ENCODE assay signal across 15 cellular contexts in the genomic region with DNA sequence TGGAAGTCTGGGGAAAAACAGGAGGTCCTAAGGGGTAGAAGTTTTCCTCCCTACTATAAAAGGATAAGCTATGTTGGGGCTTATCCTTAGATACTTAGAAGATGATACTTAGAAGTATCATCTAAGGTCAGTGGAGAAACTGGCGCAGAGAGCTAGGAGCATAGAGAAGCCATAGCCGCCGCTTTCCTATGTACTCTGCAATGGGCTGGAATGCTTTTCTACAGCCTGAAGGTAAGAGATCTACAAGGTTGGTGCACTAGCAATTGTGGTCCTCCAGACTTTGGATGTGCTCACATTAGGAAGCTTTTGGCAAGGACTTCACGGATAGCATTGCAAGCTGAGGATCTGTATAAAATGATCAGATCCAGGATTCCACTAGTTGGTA. TPM values are rescaled to one million over a fixed set of nuclear protein-coding genes. Genes with fewer than 3 reads are reported as not detected.
DNase-seq lines count a peak whose midpoint lies in the region; ATAC-seq, FAIRE-seq and TF ChIP-seq lines count a peak whose summit lies in the region.
"Had no signal": no experiment of that assay in that cellular context is flagged by ENCODE, and none has a peak within 500 bp of the region (broad histone marks: within the 10 kb centered on the region; RNA-seq: fewer than 3 reads in every experiment).

No MANE protein-coding gene starts in this region.

- H3K4me1 Mint-ChIP-seq in activated T-cell treated with anti-CD3 and anti-CD28 coated beads, Interleukin-2, amount 50 U/mL, for 72 hours (ENCODE audit: low read depth) = peaks cover 10% of the 10 kb centered on the region

- H3K9me2 ChIP-seq in PC-3 (replicated peaks; ENCODE audit: low read length) = no peaks in the 10 kb centered on the region

- H3K23ac ChIP-seq in H1 (ENCODE audit: insufficient read length) = no peak overlapping the region

- peak overlapping the region; percentile 54; the same call in 1 of the 2 replicates for H2BK5ac ChIP-seq in H1 (ENCODE audit: low read depth, low read length)

- H3K18ac ChIP-seq in H1 (ENCODE audit: extremely low read depth, low read length) = no peak overlapping the region

- no peak for FAIRE-seq in H1 (lab: Jason Lieb, UNC)
- FAIRE-seq: GM12892 had no signal

- H3K27me3 Mint-ChIP-seq in activated T-cell treated with anti-CD3 and anti-CD28 coated beads, Interleukin-2, amount 50 U/mL, for 72 hours (ENCODE audit: low read depth) = peaks cover 6% of the 10 kb centered on the region

- no peak for TF ChIP-seq RAD21 in H1 (IDR thresholded peaks at IDR 0.05 in 1 of 2, conservative IDR thresholded peaks at IDR 0.05 in 1 of 2; ENCODE audit: low read depth in 2 of 2, low read length in 2 of 2)

- no peak overlapping the region for H3K27ac Mint-ChIP-seq in activated T-cell treated with anti-CD3 and anti-CD28 coated beads, Interleukin-2, amount 50 U/mL, for 72 hours

- no peak overlapping the region; the same call in 1 of the 2 replicates for H2AK5ac ChIP-seq in H1 (ENCODE audit: low read depth, low read length)

- H3K9me3 Mint-ChIP-seq in activated T-cell treated with anti-CD3 and anti-CD28 coated beads, Interleukin-2, amount 50 U/mL, for 72 hours = peaks cover 7 to 9% of the 10 kb centered on the region in 2 donors

- H3F3A ChIP-seq in PC-3 (ENCODE audit: low read length, unreplicated experiment) = no peaks in the 10 kb centered on the region

- H3K4me1 ChIP-seq in ACC112 (ENCODE audit: control insufficient read depth, insufficient read depth, low read length, unreplicated experiment) = peaks cover 16% of the 10 kb centered on the region
- peaks cover 6% of the 10 kb centered on the region; the same call in 1 of the 2 replicates for H3K4me1 ChIP-seq in PC-3 (ENCODE audit: insufficient read depth, low read length)
- no peaks in the 10 kb centered on the region for H3K4me1 ChIP-seq in H1 (replicated peaks in 1 of 4; ENCODE audit: control insufficient read depth in 3 of 4, insufficient read depth in 4 of 4, low read length in 3 of 4)
- H3K4me1 ChIP-seq in osteoblast (ENCODE audit: insufficient read depth, low read length) = peaks cover 42% of the 10 kb centered on the region
- no peaks in the 10 kb centered on the region for H3K4me1 ChIP-seq in effector memory CD4-positive, alpha-beta T cell (ENCODE audit: control insufficient read depth, insufficient read depth, low read length, poor library complexity, severe bottlenecking)

- H3K36me3 Mint-ChIP-seq in activated T-cell treated with anti-CD3 and anti-CD28 coated beads, Interleukin-2, amount 50 U/mL, for 72 hours (ENCODE audit: insufficient read depth in 2 of 2) = peaks cover 2 to 5% of the 10 kb centered on the region in 2 donors

- H3K79me2 ChIP-seq in ACC112 (ENCODE audit: control insufficient read depth, insufficient read depth, low read length, unreplicated experiment) = no peaks in the 10 kb centered on the region
- H3K79me2 ChIP-seq in PC-3 (ENCODE audit: low read length) = no peaks in the 10 kb centered on the region
- H3K79me2 ChIP-seq in H1 (ENCODE audit: control insufficient read depth in 1 of 2, insufficient read depth in 2 of 2, low read length in 2 of 2) = no peaks in the 10 kb centered on the region
- no peaks in the 10 kb centered on the region for H3K79me2 ChIP-seq in osteoblast (ENCODE audit: insufficient read depth, low read length)

- peaks cover 6% of the 10 kb centered on the region; the same call in 1 of the 2 replicates for H3K36me3 ChIP-seq in ACC112 (ENCODE audit: insufficient read depth, low read length)
- H3K36me3 ChIP-seq in PC-3 (ENCODE audit: low read depth, low read length) = no peaks in the 10 kb centered on the region
- no peaks in the 10 kb centered on the region; a peak in 1 of 8 replicates for H3K36me3 ChIP-seq in H1 (ENCODE audit: control insufficient read depth in 2 of 4, insufficient read depth in 4 of 4, low read length in 3 of 4)
- H3K36me3 ChIP-seq in osteoblast (ENCODE audit: insufficient read depth, low read length) = no peaks in the 10 kb centered on the region
- no peaks in the 10 kb centered on the region for H3K36me3 ChIP-seq in effector memory CD4-positive, alpha-beta T cell (ENCODE audit: control insufficient read depth, insufficient read depth, low read length)
- H3K36me3 ChIP-seq: HAP-1 had no signal

- TF ChIP-seq CTCF in PC-3 (conservative IDR thresholded peaks at IDR 0.05; ENCODE audit: low read depth, low read length) (no peak), H1 (IDR thresholded peaks at IDR 0.05; ENCODE audit: control extremely low read depth in 1 of 3, insufficient read depth in 1 of 3, low read depth in 1 of 3, low read length in 3 of 3) (no peak), osteoblast (IDR thresholded peaks at IDR 0.05; ENCODE audit: extremely low read depth, low read depth, low read length) (no peak)

- CTCF ChIA-PET in PC-3 (lab: Charles Lee) (interaction anchor here (1.5 kb wide), 1 partner anchor 12 kb away, joined by 5 read pairs; the partner anchor contains the start of gene OPTN), H1 (lab: Charles Lee; ENCODE audit: partially characterized antibody) (interaction anchor here (0.8 to 2.2 kb wide), 5 partner anchors 9 to 40 kb away, joined by 3 to 11 read pairs (median 4); partner anchors contain the start of gene OPTN)

- H3K4ac ChIP-seq in H1 (replicated peaks; ENCODE audit: insufficient read length, low read depth, low read length) = no peak overlapping the region

- H2AFZ ChIP-seq in ACC112 (ENCODE audit: low read length, unreplicated experiment) (no peak overlapping the region), PC-3 (ENCODE audit: low read length) (no peak overlapping the region), H1 (ENCODE audit: low read length) (no peak overlapping the region), osteoblast (ENCODE audit: low read length) (no peak overlapping the region)

- no peak overlapping the region for H3K14ac ChIP-seq in H1 (ENCODE audit: insufficient read length)

- no peak overlapping the region for H4K91ac ChIP-seq in H1 (replicated peaks; ENCODE audit: insufficient read length, low read length)

- intact Hi-C loops in PC-3 (cut with micrococcal nuclease) = no loop called here

- TF ChIP-seq EP300 in H1 (IDR thresholded peaks at IDR 0.05; ENCODE audit: borderline replicate concordance in 1 of 2, low read depth in 2 of 2, low read length in 2 of 2) = no peak

- no peak overlapping the region for H3K56ac ChIP-seq in H1 (replicated peaks; ENCODE audit: insufficient read length, low read depth, low read length)

- ATAC-seq in PC-3 = no peak
- ATAC-seq in activated T-cell treated with anti-CD3 and anti-CD28 coated beads, Interleukin-2, amount 50 U/mL, for 72 hours (replicated peaks in 1 of 2) = no peak

- H3K4me2 ChIP-seq in PC-3 (ENCODE audit: low read length) = peak overlapping the region; percentile 16; the same call in 1 of the 2 replicates
- H3K4me2 ChIP-seq in H1 (ENCODE audit: insufficient read depth in 1 of 2, low read depth in 2 of 2, low read length in 2 of 2) = no peak overlapping the region
- H3K4me2 ChIP-seq in osteoblast (ENCODE audit: insufficient read depth, low read length) = peak overlapping the region; percentile 79

- no peak for TF ChIP-seq POLR2A in H1 (IDR thresholded peaks at IDR 0.05; ENCODE audit: control extremely low read depth in 1 of 2, low read depth in 2 of 2, low read length in 2 of 2)

- WGBS in H1 (ENCODE audit: extremely low coverage in 1 of 2, insufficient coverage in 1 of 2, insufficient read length in 1 of 2, insufficient replicate concordance in 2 of 2, low coverage in 1 of 2, low lambda C conversion rate in 2 of 2, missing lambda C conversion rate in 1 of 2), 2 experiments = 92% methylated on average over 4 of the region's 4 CpGs; no CpG with 5 or more reads in 1 of the 2 experiments

- H3K27ac ChIP-seq in ACC112 (ENCODE audit: low read depth, low read length) (peak overlapping the region; percentile 90), PC-3 (ENCODE audit: low read length) (peak overlapping the region; percentile 56), H1 (ENCODE audit: low read depth, low read length) (no peak overlapping the region), osteoblast (ENCODE audit: low read depth, low read length) (peak overlapping the region; percentile 88)
- no peak overlapping the region for H3K27ac ChIP-seq in effector memory CD4-positive, alpha-beta T cell (ENCODE audit: insufficient read depth, low read length, poor library complexity, severe bottlenecking)

- H3K23me2 ChIP-seq in H1 (ENCODE audit: low read depth, low read length) = no peaks in the 10 kb centered on the region

- no peak overlapping the region for H3K4me3 Mint-ChIP-seq in activated T-cell treated with anti-CD3 and anti-CD28 coated beads, Interleukin-2, amount 50 U/mL, for 72 hours

- H3K27me3 ChIP-seq in ACC112 (ENCODE audit: insufficient read depth, low read length) = no peaks in the 10 kb centered on the region
- H3K27me3 ChIP-seq in PC-3 (ENCODE audit: low read length) = no peaks in the 10 kb centered on the region
- H3K27me3 ChIP-seq in H1 (replicated peaks in 1 of 4; ENCODE audit: control insufficient read depth in 3 of 4, extremely low read depth in 1 of 4, insufficient read depth in 3 of 4, low read length in 3 of 4) = no peaks in the 10 kb centered on the region
- no peaks in the 10 kb centered on the region for H3K27me3 ChIP-seq in osteoblast (ENCODE audit: insufficient read depth, low read length)
- no peaks in the 10 kb centered on the region for H3K27me3 ChIP-seq in effector memory CD4-positive, alpha-beta T cell (replicated peaks; ENCODE audit: control insufficient read depth, insufficient read depth, low read length, poor library complexity, severe bottlenecking)

- DNase-seq in PC-3 = no peak
- DNase-seq in H1 (ENCODE audit: low read depth in 1 of 2, low spot score in 2 of 2) = no peak
- no peak for DNase-seq in osteoblast (ENCODE audit: insufficient read length, low spot score, missing footprints)
- no peak for DNase-seq in retina
- no peak for DNase-seq in effector memory CD4-positive, alpha-beta T cell
- no peak for DNase-seq in hypothalamus (lab: John Stamatoyannopoulos, UW)
- DNase-seq in activated T-cell treated with anti-CD3 and anti-CD28 coated beads, Interleukin-2, amount 50 U/mL, for 72 hours = no peak
- DNase-seq: COR-L47, KBM-7, NCI-H1417 treated with DMSO at 0.1 percent for 48 hours, NCI-H1930, NCI-H526 treated with DMSO at 0.1 percent for 48 hours had no signal

- POLR2A ChIA-PET in PC-3 (lab: Charles Lee; ENCODE audit: unreplicated experiment) = no interaction called here
- POLR2A ChIA-PET in H1 (lab: Charles Lee; ENCODE audit: partially characterized antibody) = no interaction called here

- no peak overlapping the region for H4K5ac ChIP-seq in H1 (ENCODE audit: insufficient read length, low read depth, low read length)

- no peak overlapping the region for H2BK15ac ChIP-seq in H1 (ENCODE audit: low read length)

- no peaks in the 10 kb centered on the region for H3K9me3 ChIP-seq in PC-3 (ENCODE audit: low read length)
- peaks cover 3 to 8% of the 10 kb centered on the region in 2 experiments; a peak in 1 of 4 replicates for H3K9me3 ChIP-seq in H1 (ENCODE audit: insufficient read depth in 2 of 2, low read depth in 1 of 2, low read length in 1 of 2)
- H3K9me3 ChIP-seq in osteoblast (ENCODE audit: low read depth, low read length) = peaks cover 13% of the 10 kb centered on the region
- H3K9me3 ChIP-seq in effector memory CD4-positive, alpha-beta T cell (ENCODE audit: control insufficient read depth, low read length) = peaks cover 7% of the 10 kb centered on the region

- no peak overlapping the region for H2BK12ac ChIP-seq in H1 (ENCODE audit: low read depth, low read length)

- H2BK20ac ChIP-seq in H1 (ENCODE audit: low read length) = 0 out of 2 replicates have a peak overlapping the region, but pooled peaks have one; percentile 10

- H3K79me1 ChIP-seq in H1 (ENCODE audit: low read depth, low read length) = no peaks in the 10 kb centered on the region

- peak overlapping the region; percentile 38; the same call in 1 of the 2 replicates for H3K4me3 ChIP-seq in ACC112 (ENCODE audit: low read depth, low read length)
- H3K4me3 ChIP-seq in PC-3 (ENCODE audit: low read length) = no peak overlapping the region
- H3K4me3 ChIP-seq in H1 (ENCODE audit: extremely low read depth in 1 of 4, insufficient read depth in 2 of 4, low read depth in 3 of 4, low read length in 4 of 4) = no peak overlapping the region
- peak overlapping the region; percentile 16 for H3K4me3 ChIP-seq in osteoblast (ENCODE audit: insufficient read depth, low read length)
- H3K4me3 ChIP-seq in effector memory CD4-positive, alpha-beta T cell (ENCODE audit: insufficient read depth, low read depth, low read length, poor library complexity, severe bottlenecking) = no peak overlapping the region
- H3K4me3 ChIP-seq: HAP-1 had no signal

- no TSS peak for BruUV-seq in PC-3 (replicated peaks; lab: Mats Ljungman, UMichigan)

- H4K20me1 ChIP-seq in PC-3 (ENCODE audit: low read length) (no peaks in the 10 kb centered on the region), H1 (replicated peaks in 1 of 2; ENCODE audit: control insufficient read depth in 1 of 2, insufficient read depth in 2 of 2, low read length in 2 of 2) (no peaks in the 10 kb centered on the region), osteoblast (ENCODE audit: insufficient read depth, low read length) (no peaks in the 10 kb centered on the region)

- H2BK120ac ChIP-seq in H1 (replicated peaks; ENCODE audit: low read depth, low read length) = no peak overlapping the region

- H4K8ac ChIP-seq in H1 (ENCODE audit: extremely low read depth, insufficient read depth, low read length) = no peak overlapping the region

- H3K9ac ChIP-seq in PC-3 (ENCODE audit: low read length) (no peak overlapping the region), H1 (replicated peaks in 1 of 4; ENCODE audit: extremely low read depth in 1 of 4, low read depth in 3 of 4, low read length in 3 of 4) (no peak overlapping the region)

RNA-seq across cellular contexts. Expression of gene OPTN, which starts 12.4 kb away (rescaled TPM):
- total RNA-seq in PC-3 (2014; rRNA removed) = 7.9 and 10.1 TPM in 2 replicates
- 17.7 and 20.1 TPM in 2 replicates for total RNA-seq in H1 (2021; fragmentation: NEBNext Ultra II Directional; extraction: Animal tissue kit (Norgen Biotek cat#: 25700))
- polyA plus RNA-seq in H1 (2011; rRNA removed) = 4.8 and 7.2 TPM in 2 replicates
- polyA plus RNA-seq in H1 (2011; cell fraction: cytosol; rRNA removed) = 9.7 TPM
- polyA plus RNA-seq in H1 (2011; cell fraction: nucleus; rRNA removed) = 14.6 TPM
- polyA plus RNA-seq in H1 (2012, experiment 1 of 2) = 21.9 to 32.7 TPM (median 27.6 TPM) in 4 replicates
- polyA plus RNA-seq in H1 (2012, experiment 2 of 2) = 1.1 TPM
- polyA plus RNA-seq in H1 (2013, experiment 1 of 2) = 4.4 TPM
- 4.3 TPM for polyA plus RNA-seq in H1 (2013, experiment 2 of 2)
- polyA minus RNA-seq in H1 (2011; rRNA and poly(A)+ RNA removed) = 4.4 and 9.6 TPM in 2 replicates
- 7.4 TPM for polyA minus RNA-seq in H1 (2011; cell fraction: cytosol; rRNA and poly(A)+ RNA removed)
- polyA minus RNA-seq in H1 (2011; cell fraction: nucleus; rRNA and poly(A)+ RNA removed) = 16.2 TPM
- total RNA-seq in osteoblast = 132 and 140 TPM in 2 replicates
- 100 to 1,000 TPM in 1 of 2 donors, 10 to 100 TPM in 1; 69.8 to 121 TPM for total RNA-seq in activated T-cell treated with anti-CD3 and anti-CD28 coated beads, Interleukin-2, amount 50 U/mL, for 72 hours

Comparison
In these comparisons a context has a peak if more than half of its experiments do, and no peak if none do; other contexts are left out.
1. H3K27ac ChIP-seq: peak in ACC112 (single experiment), PC-3 (single experiment) and osteoblast (single experiment); none in H1 (single experiment) and effector memory CD4-positive, alpha-beta T cell (single experiment).
2. H3K4me3 ChIP-seq: peak in ACC112 (single experiment) and osteoblast (single experiment); none in PC-3 (single experiment), H1 (0 of 4) and effector memory CD4-positive, alpha-beta T cell (single experiment).
3. H3K4me2 ChIP-seq: peak in PC-3 (single experiment) and osteoblast (single experiment); none in H1 (0 of 2).